8 cellular contexts compared by ENCODE assay signal in the genomic region with DNA sequence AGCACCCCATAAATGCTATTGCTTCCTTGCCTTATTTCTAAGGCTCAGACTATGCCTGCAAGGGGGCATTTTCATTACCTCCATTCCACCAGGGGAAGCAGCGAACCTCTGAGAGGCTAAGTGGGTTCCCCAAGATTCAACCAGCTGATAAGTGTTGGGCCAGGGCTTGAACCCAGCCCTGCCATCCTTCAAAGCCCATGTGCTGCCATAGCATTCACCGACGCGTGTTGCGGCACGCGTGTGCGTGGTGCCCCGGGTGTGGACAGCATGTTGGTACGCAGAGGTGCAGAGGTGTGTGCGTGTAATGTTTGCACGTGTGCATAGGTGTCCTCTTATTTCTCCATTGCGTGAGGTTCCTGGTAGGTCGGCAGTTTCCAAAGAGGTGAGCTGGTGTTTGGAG.
DNase-seq lines count a peak whose midpoint lies in the region; ATAC-seq and TF ChIP-seq lines count a peak whose summit lies in the region.

No MANE protein-coding gene starts in this region.

- H3K36me3 ChIP-seq in mucosa of rectum (ENCODE audit: control insufficient read depth in 2 of 2, insufficient read depth in 2 of 2, low read length in 2 of 2) (peaks cover 12 to 15% of the 10 kb centered on the region in 2 donors), transverse colon (no peaks in the 10 kb centered on the region)

- H3K4me1 ChIP-seq in mucosa of rectum (ENCODE audit: control insufficient read depth in 2 of 2, insufficient read depth in 2 of 2, low read length in 2 of 2) (peaks cover 63 to 64% of the 10 kb centered on the region in 2 donors), transverse colon (peaks cover 52 to 93% (median 81%) of the 10 kb centered on the region in 4 donors)

- peak overlapping the region; percentile 1 to 40 for H3K9ac ChIP-seq in mucosa of rectum (ENCODE audit: low read depth in 1 of 2, low read length in 2 of 2)

- peak; percentile 23 for DNase-seq in dermis blood vessel endothelial cell
- DNase-seq in transverse colon = peak; percentile 9
- DNase-seq in stimulated activated CD4-positive, alpha-beta T cell treated with anti-CD3 and anti-CD28 coated beads, Interleukin-12 subunit alpha, Interleukin-12 subunit beta, amount 100 ng/mL, for 4 hours = no peak
- DNase-seq in NCI-H2029 (lab: John Stamatoyannopoulos, UW) = no peak
- DNase-seq in SIG-M5 treated with dmso at 0.1 percent for 504 hours (lab: John Stamatoyannopoulos, UW; ENCODE audit: unreplicated experiment) = no peak

- TF ChIP-seq EP300 in transverse colon (IDR thresholded peaks at IDR 0.05; ENCODE audit: low read depth) = no peak

- intact Hi-C loops in transverse colon (cut with DNase I; ENCODE audit: low total_unique reads) = no loop called here

- H3K27ac ChIP-seq in mucosa of rectum (ENCODE audit: low read depth in 2 of 2, low read length in 2 of 2) (peak overlapping the region; percentile 61 to 91), transverse colon (peak overlapping the region; percentile 98 to 99 (median 98))

- no peaks in the 10 kb centered on the region for H3K9me3 ChIP-seq in mucosa of rectum (ENCODE audit: control insufficient read depth in 2 of 2, low read length in 2 of 2)
- no peaks in the 10 kb centered on the region for H3K9me3 ChIP-seq in transverse colon

- 88% methylated on average over 14 of the region's 14 CpGs; no CpG with 5 or more reads in 1 of the 2 donors for WGBS in transverse colon (ENCODE audit: low coverage in 1 of 2), 2 donors

- TF ChIP-seq CTCF in transverse colon (IDR thresholded peaks at IDR 0.05) = no peak

- no peak for TF ChIP-seq POLR2A in transverse colon (IDR thresholded peaks at IDR 0.05)

- H3K27me3 ChIP-seq in mucosa of rectum (ENCODE audit: control insufficient read depth in 2 of 2, insufficient read depth in 2 of 2, low read length in 2 of 2) (no peaks in the 10 kb centered on the region), transverse colon (no peaks in the 10 kb centered on the region)

- in situ Hi-C loops in transverse colon (cut with MboI; ENCODE audit: low pct_ligation_motif_present in 1 of 4, low pct_unique_long_range_greater_than_20kb in 1 of 4, low sequenced_read_pairs in 3 of 4) = no loop called here

- H3K4me3 ChIP-seq in mucosa of rectum (ENCODE audit: low read length in 2 of 2) = peak overlapping the region in 1 of 2 donors; percentile 10
- H3K4me3 ChIP-seq in transverse colon = no peak overlapping the region

- ATAC-seq in GM18873 (IDR thresholded peaks at IDR 0.05; ENCODE audit: low FRiP score, unreplicated experiment) = no peak

TF ChIP-seq in PFSK-1, 5 proteins besides CTCF, POLR2A, EP300 and RAD21:
- TF ChIP-seq, protein P1, sequence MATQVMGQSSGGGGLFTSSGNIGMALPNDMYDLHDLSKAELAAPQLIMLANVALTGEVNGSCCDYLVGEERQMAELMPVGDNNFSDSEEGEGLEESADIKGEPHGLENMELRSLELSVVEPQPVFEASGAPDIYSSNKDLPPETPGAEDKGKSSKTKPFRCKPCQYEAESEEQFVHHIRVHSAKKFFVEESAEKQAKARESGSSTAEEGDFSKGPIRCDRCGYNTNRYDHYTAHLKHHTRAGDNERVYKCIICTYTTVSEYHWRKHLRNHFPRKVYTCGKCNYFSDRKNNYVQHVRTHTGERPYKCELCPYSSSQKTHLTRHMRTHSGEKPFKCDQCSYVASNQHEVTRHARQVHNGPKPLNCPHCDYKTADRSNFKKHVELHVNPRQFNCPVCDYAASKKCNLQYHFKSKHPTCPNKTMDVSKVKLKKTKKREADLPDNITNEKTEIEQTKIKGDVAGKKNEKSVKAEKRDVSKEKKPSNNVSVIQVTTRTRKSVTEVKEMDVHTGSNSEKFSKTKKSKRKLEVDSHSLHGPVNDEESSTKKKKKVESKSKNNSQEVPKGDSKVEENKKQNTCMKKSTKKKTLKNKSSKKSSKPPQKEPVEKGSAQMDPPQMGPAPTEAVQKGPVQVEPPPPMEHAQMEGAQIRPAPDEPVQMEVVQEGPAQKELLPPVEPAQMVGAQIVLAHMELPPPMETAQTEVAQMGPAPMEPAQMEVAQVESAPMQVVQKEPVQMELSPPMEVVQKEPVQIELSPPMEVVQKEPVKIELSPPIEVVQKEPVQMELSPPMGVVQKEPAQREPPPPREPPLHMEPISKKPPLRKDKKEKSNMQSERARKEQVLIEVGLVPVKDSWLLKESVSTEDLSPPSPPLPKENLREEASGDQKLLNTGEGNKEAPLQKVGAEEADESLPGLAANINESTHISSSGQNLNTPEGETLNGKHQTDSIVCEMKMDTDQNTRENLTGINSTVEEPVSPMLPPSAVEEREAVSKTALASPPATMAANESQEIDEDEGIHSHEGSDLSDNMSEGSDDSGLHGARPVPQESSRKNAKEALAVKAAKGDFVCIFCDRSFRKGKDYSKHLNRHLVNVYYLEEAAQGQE (IDR thresholded peaks at IDR 0.05; ENCODE audit: insufficient read depth in 1 of 2, low read depth in 2 of 2, low read length in 2 of 2) = 0 out of 4 replicates have a peak, but pooled peaks of 1 of the 2 experiments have one; percentile 2
- TF ChIP-seq FOXP2 (optimal IDR thresholded peaks at IDR 0.05; ENCODE audit: borderline replicate concordance, extremely low read depth, extremely low read length, insufficient read depth) = peak; percentile 3
- no peak for TF ChIP-seq TAF1 (IDR thresholded peaks at IDR 0.05; ENCODE audit: borderline replicate concordance, insufficient read depth, low read length)
- TF ChIP-seq POLR2AphosphoS5 (IDR thresholded peaks at IDR 0.05; ENCODE audit: low read depth, low read length) = no peak
- no peak for TF ChIP-seq SIN3A (IDR thresholded peaks at IDR 0.05; ENCODE audit: borderline replicate concordance, insufficient read depth, low read length)

Comparison
In these comparisons a context has a peak if more than half of its experiments do, and no peak if none do; other contexts are left out.
1. DNase-seq: peak in dermis blood vessel endothelial cell (single experiment) and transverse colon (single experiment); none in stimulated activated CD4-positive, alpha-beta T cell treated with anti-CD3 and anti-CD28 coated beads, Interleukin-12 subunit alpha, Interleukin-12 subunit beta, amount 100 ng/mL, for 4 hours (single experiment), NCI-H2029 (single experiment) and SIG-M5 treated with dmso at 0.1 percent for 504 hours (single experiment).